ENCODE assay signal across 8 cellular contexts in genomic region chr10:80443531-80443974, GRCh38. TPM values are rescaled to one million over a fixed set of nuclear protein-coding genes. Genes with fewer than 3 reads are reported as not detected.
A peak's percentile ranks its signal among the peaks of the same experiment; 100 is the strongest.
DNase-seq lines count a peak whose midpoint lies in the region; ATAC-seq, FAIRE-seq and TF ChIP-seq lines count a peak whose summit lies in the region.

No MANE protein-coding gene starts in this region.

- H4K20me1 ChIP-seq in H1 (replicated peaks in 1 of 2; ENCODE audit: control insufficient read depth in 1 of 2, insufficient read depth in 2 of 2, low read length in 2 of 2) = no peaks in the 10 kb centered on the region

- in situ Hi-C loops in Panc1 (cut with HindIII; ENCODE audit: low pct_unique_long_range_greater_than_20kb, low sequenced_read_pairs) = no loop called here

- peak; percentile 45 to 54; a peak in 3 of 4 replicates for TF ChIP-seq RAD21 in H1 (IDR thresholded peaks at IDR 0.05 in 1 of 2, conservative IDR thresholded peaks at IDR 0.05 in 1 of 2; ENCODE audit: low read depth in 2 of 2, low read length in 2 of 2)

- no peaks in the 10 kb centered on the region for H3K79me2 ChIP-seq in H1 (ENCODE audit: control insufficient read depth in 1 of 2, insufficient read depth in 2 of 2, low read length in 2 of 2)
- no peaks in the 10 kb centered on the region for H3K79me2 ChIP-seq in trophoblast cell (ENCODE audit: control insufficient read depth, insufficient read depth, low read length, poor library complexity)

- no peaks in the 10 kb centered on the region for H3K23me2 ChIP-seq in H1 (ENCODE audit: low read depth, low read length)

- H3K79me1 ChIP-seq in H1 (ENCODE audit: low read depth, low read length) (no peaks in the 10 kb centered on the region), trophoblast cell (ENCODE audit: low read length) (peaks cover 10% of the 10 kb centered on the region)

- BruUV-seq in Panc1 (replicated peaks; lab: Mats Ljungman, UMichigan) = no TSS peak

- CTCF ChIA-PET in Panc1 (lab: Charles Lee) (interaction anchor here (1.3 to 4.5 kb wide), 4 partner anchors 46 to 300 kb away, joined by 3 to 40 read pairs (median 5); no protein-coding TSS in a partner anchor), H1 (lab: Charles Lee; ENCODE audit: partially characterized antibody) (interaction anchor here (0.6 to 38.4 kb wide), 48 partner anchors 9 to 309 kb away, joined by 3 to 1263 read pairs (median 5); partner anchors contain the start of genes PRXL2A and SH2D4B)

- H2BK120ac ChIP-seq in H1 (replicated peaks; ENCODE audit: low read depth, low read length) (no peak overlapping the region), trophoblast cell (ENCODE audit: insufficient read depth, low read length, poor library complexity) (peak overlapping the region; percentile 69)

- H3K4ac ChIP-seq in H1 (replicated peaks; ENCODE audit: insufficient read length, low read depth, low read length) (no peak overlapping the region), trophoblast cell (ENCODE audit: low read depth, low read length) (no peak overlapping the region)

- POLR2A ChIA-PET in Panc1 (lab: Charles Lee) = no interaction called here
- POLR2A ChIA-PET in H1 (lab: Charles Lee; ENCODE audit: partially characterized antibody) = interaction anchor here (1.3 to 2.1 kb wide), 3 partner anchors 17 to 101 kb away, joined by 3 to 5 read pairs (median 4); no protein-coding TSS in a partner anchor

- no peak for TF ChIP-seq EP300 in H1 (IDR thresholded peaks at IDR 0.05; ENCODE audit: borderline replicate concordance in 1 of 2, low read depth in 2 of 2, low read length in 2 of 2)

- H3K14ac ChIP-seq in H1 (ENCODE audit: insufficient read length) (no peak overlapping the region), trophoblast cell (ENCODE audit: low read length) (peak overlapping the region; percentile 45)

- H3K27me3 ChIP-seq in Panc1 (ENCODE audit: control insufficient read depth, insufficient read depth, low read length) = no peaks in the 10 kb centered on the region
- H3K27me3 ChIP-seq in H1 (replicated peaks in 1 of 4; ENCODE audit: control insufficient read depth in 3 of 4, extremely low read depth in 1 of 4, insufficient read depth in 3 of 4, low read length in 3 of 4) = no peaks in the 10 kb centered on the region
- no peaks in the 10 kb centered on the region for H3K27me3 ChIP-seq in trophoblast cell (ENCODE audit: insufficient read depth, low read length)

- H4K91ac ChIP-seq in H1 (replicated peaks; ENCODE audit: insufficient read length, low read length) (no peak overlapping the region), trophoblast cell (ENCODE audit: low read depth, low read length) (peak overlapping the region; percentile 63)

- FAIRE-seq in H1 (lab: Jason Lieb, UNC) = no peak
- FAIRE-seq in GM12892 (lab: Jason Lieb, UNC) = no peak

- H3K27ac ChIP-seq in Panc1 (ENCODE audit: low read length) (no peak overlapping the region), H1 (ENCODE audit: low read depth, low read length) (no peak overlapping the region), trophoblast cell (ENCODE audit: low read depth, low read length) (peak overlapping the region; percentile 71)

- H3K9me3 ChIP-seq in Panc1 (ENCODE audit: control insufficient read depth, insufficient read depth, low read depth, low read length) = no peaks in the 10 kb centered on the region
- no peaks in the 10 kb centered on the region for H3K9me3 ChIP-seq in H1 (ENCODE audit: insufficient read depth in 2 of 2, low read depth in 1 of 2, low read length in 1 of 2)
- H3K9me3 ChIP-seq in trophoblast cell (ENCODE audit: insufficient read depth, low read depth, low read length) = no peaks in the 10 kb centered on the region

- H3K56ac ChIP-seq in H1 (replicated peaks; ENCODE audit: insufficient read length, low read depth, low read length) = no peak overlapping the region

- H2AFZ ChIP-seq in H1 (ENCODE audit: low read length) (no peak overlapping the region), trophoblast cell (ENCODE audit: insufficient read depth, low read length, poor library complexity) (no peak overlapping the region)

- H3K4me3 ChIP-seq in Panc1 (ENCODE audit: low read depth in 2 of 2, low read length in 2 of 2) = no peak overlapping the region
- no peak overlapping the region for H3K4me3 ChIP-seq in H1 (ENCODE audit: extremely low read depth in 1 of 4, insufficient read depth in 2 of 4, low read depth in 3 of 4, low read length in 4 of 4)
- H3K4me3 ChIP-seq in trophoblast cell (ENCODE audit: low read depth, low read length) = no peak overlapping the region

- H3K4me1 ChIP-seq in Panc1 (ENCODE audit: control insufficient read depth, insufficient read depth, low read length) (no peaks in the 10 kb centered on the region; the same call in 1 of the 2 replicates), H1 (replicated peaks in 1 of 4; ENCODE audit: control insufficient read depth in 3 of 4, insufficient read depth in 4 of 4, low read length in 3 of 4) (peaks cover 0 to 3% (median 0%) of the 10 kb centered on the region in 4 experiments; a peak in 1 of 7 replicates), trophoblast cell (ENCODE audit: control insufficient read depth in 1 of 2, insufficient read depth in 2 of 2, low read length in 2 of 2) (peaks cover 20 to 29% of the 10 kb centered on the region in 2 experiments)

- 69% methylated on average over 6 of the region's 6 CpGs; no CpG with 5 or more reads in 1 of the 2 experiments for WGBS in H1 (ENCODE audit: extremely low coverage in 1 of 2, insufficient coverage in 1 of 2, insufficient read length in 1 of 2, insufficient replicate concordance in 2 of 2, low coverage in 1 of 2, low lambda C conversion rate in 2 of 2, missing lambda C conversion rate in 1 of 2), 2 experiments
- WGBS in trophoblast cell (ENCODE audit: extremely low coverage, insufficient coverage, insufficient read length) = no CpG with 5 or more reads among the region's 6 CpGs

- H3K9ac ChIP-seq in H1 (replicated peaks in 1 of 4; ENCODE audit: extremely low read depth in 1 of 4, low read depth in 3 of 4, low read length in 3 of 4) (no peak overlapping the region), trophoblast cell (ENCODE audit: low read length) (no peak overlapping the region)

- TF ChIP-seq POLR2A in H1 (IDR thresholded peaks at IDR 0.05; ENCODE audit: control extremely low read depth in 1 of 2, low read depth in 2 of 2, low read length in 2 of 2) (no peak), GM12892 (IDR thresholded peaks at IDR 0.05; ENCODE audit: low read depth, low read length) (no peak)

- no peak overlapping the region for H4K5ac ChIP-seq in H1 (ENCODE audit: insufficient read length, low read depth, low read length)

- H4K8ac ChIP-seq in H1 (ENCODE audit: extremely low read depth, insufficient read depth, low read length) (no peak overlapping the region), trophoblast cell (ENCODE audit: low read depth, low read length) (peak overlapping the region; percentile 35)

- ATAC-seq in HG02943 (IDR thresholded peaks at IDR 0.05; ENCODE audit: low read depth, unreplicated experiment) (peak; percentile 57), Panc1 (peak; percentile 75)

- DNase-seq in GM10266 (ENCODE audit: extremely low spot score) (peak; percentile 47), Panc1 (ENCODE audit: low read depth, low spot score) (no peak), H1 (ENCODE audit: low read depth in 1 of 2, low spot score in 2 of 2) (no peak), trophoblast cell (peak; percentile 79 to 80), hepatic stellate cell (ENCODE audit: low spot score) (no peak), NCI-H510A (lab: John Stamatoyannopoulos, UW) (no peak), GM12892 (ENCODE audit: insufficient read length) (no peak)

- no peak overlapping the region for H4K12ac ChIP-seq in trophoblast cell (ENCODE audit: low read depth, low read length)

- intact Hi-C loops in Panc1 (cut with micrococcal nuclease; ENCODE audit: unreplicated experiment) = loop anchor here (5.0 to 10.0 kb wide), 2 partner anchors 61 to 221 kb away; no protein-coding TSS in a partner anchor

- no peak overlapping the region for H3K23ac ChIP-seq in H1 (ENCODE audit: insufficient read length)
- no peak overlapping the region for H3K23ac ChIP-seq in trophoblast cell (ENCODE audit: low read length)

- H2BK12ac ChIP-seq in H1 (ENCODE audit: low read depth, low read length) = no peak overlapping the region
- H2BK12ac ChIP-seq in trophoblast cell (ENCODE audit: low read length) = peak overlapping the region; percentile 89

- H3K18ac ChIP-seq in H1 (ENCODE audit: extremely low read depth, low read length) = no peak overlapping the region
- H3K18ac ChIP-seq in trophoblast cell (ENCODE audit: low read length) = peak overlapping the region; percentile 62

- no peak overlapping the region for H3K4me2 ChIP-seq in H1 (ENCODE audit: insufficient read depth in 1 of 2, low read depth in 2 of 2, low read length in 2 of 2)
- no peak overlapping the region for H3K4me2 ChIP-seq in trophoblast cell (ENCODE audit: low read length)

- H2BK5ac ChIP-seq in H1 (ENCODE audit: low read depth, low read length) = no peak overlapping the region
- H2BK5ac ChIP-seq in trophoblast cell (ENCODE audit: low read depth, low read length, poor library complexity) = no peak overlapping the region

- no peak overlapping the region for H2BK20ac ChIP-seq in H1 (ENCODE audit: low read length)

- H2BK15ac ChIP-seq in H1 (ENCODE audit: low read length) = no peak overlapping the region

- TF ChIP-seq CTCF in GM10266 (IDR thresholded peaks at IDR 0.05; ENCODE audit: control insufficient read depth, insufficient read depth, low read depth, missing control alignments) (peak; percentile 51), Panc1 (IDR thresholded peaks at IDR 0.05) (peak; percentile 63), H1 (IDR thresholded peaks at IDR 0.05; ENCODE audit: control extremely low read depth in 1 of 3, insufficient read depth in 1 of 3, low read depth in 1 of 3, low read length in 3 of 3) (peak; percentile 48 to 57 (median 57))

- no peak overlapping the region for H2AK5ac ChIP-seq in H1 (ENCODE audit: low read depth, low read length)
- peak overlapping the region; percentile 42 for H2AK5ac ChIP-seq in trophoblast cell (ENCODE audit: low read length)

- H3K36me3 ChIP-seq in Panc1 (ENCODE audit: control insufficient read depth, insufficient read depth, low read length) = no peaks in the 10 kb centered on the region
- H3K36me3 ChIP-seq in H1 (ENCODE audit: control insufficient read depth in 2 of 4, insufficient read depth in 4 of 4, low read length in 3 of 4) = no peaks in the 10 kb centered on the region; a peak in 1 of 8 replicates
- no peaks in the 10 kb centered on the region for H3K36me3 ChIP-seq in trophoblast cell (ENCODE audit: control insufficient read depth in 1 of 2, insufficient read depth in 2 of 2, low read length in 2 of 2)

RNA-seq across cellular contexts. Expression of gene TSPAN14, which starts 10.6 kb away (rescaled TPM):
- 39.0 TPM for total RNA-seq in Panc1 (2021; ENCODE audit: unreplicated experiment)
- 48.4 TPM for polyA plus RNA-seq in Panc1 (2012; ENCODE audit: insufficient read length)
- 57.8 and 57.9 TPM in 2 replicates for total RNA-seq in H1 (2021; fragmentation: NEBNext Ultra II Directional; extraction: Animal tissue kit (Norgen Biotek cat#: 25700))
- polyA plus RNA-seq in H1 (2011; rRNA removed) = 47.4 and 54.7 TPM in 2 replicates
- 38.1 TPM for polyA plus RNA-seq in H1 (2011; cell fraction: cytosol; rRNA removed)
- 50.9 TPM for polyA plus RNA-seq in H1 (2011; cell fraction: nucleus; rRNA removed)
- 43.5 to 60.8 TPM (median 54.3 TPM) in 4 replicates for polyA plus RNA-seq in H1 (2012, experiment 1 of 2)
- polyA plus RNA-seq in H1 (2012, experiment 2 of 2) = 45.7 TPM
- polyA plus RNA-seq in H1 (2013, experiment 1 of 2) = 39.1 TPM
- polyA plus RNA-seq in H1 (2013, experiment 2 of 2) = 41.9 TPM
- polyA minus RNA-seq in H1 (2011; rRNA and poly(A)+ RNA removed) = 35.5 and 41.7 TPM in 2 replicates
- polyA minus RNA-seq in H1 (2011; cell fraction: cytosol; rRNA and poly(A)+ RNA removed) = 29.9 TPM
- 26.0 TPM for polyA minus RNA-seq in H1 (2011; cell fraction: nucleus; rRNA and poly(A)+ RNA removed)
- polyA plus RNA-seq in trophoblast cell (2013) = 77.2 and 78.0 TPM in 2 replicates
- 12.1 TPM for polyA plus RNA-seq in GM12892 (2012; ENCODE audit: missing spikeins)

RNA-seq across cellular contexts. Expression of gene PRXL2A, which starts 35.2 kb away (rescaled TPM):
- total RNA-seq in Panc1 (2021; ENCODE audit: unreplicated experiment) = 89.0 TPM
- polyA plus RNA-seq in Panc1 (2012; ENCODE audit: insufficient read length) = 57.3 TPM
- 58.3 and 60.1 TPM in 2 replicates for total RNA-seq in H1 (2021; fragmentation: NEBNext Ultra II Directional; extraction: Animal tissue kit (Norgen Biotek cat#: 25700))
- 9.7 and 13.4 TPM in 2 replicates for polyA plus RNA-seq in H1 (2011; rRNA removed)
- polyA plus RNA-seq in H1 (2011; cell fraction: cytosol; rRNA removed) = 24.7 TPM
- polyA plus RNA-seq in H1 (2011; cell fraction: nucleus; rRNA removed) = 12.5 TPM
- polyA plus RNA-seq in H1 (2012, experiment 1 of 2) = 36.0 to 47.0 TPM (median 41.3 TPM) in 4 replicates
- polyA plus RNA-seq in H1 (2012, experiment 2 of 2) = 12.7 TPM
- polyA plus RNA-seq in H1 (2013, experiment 1 of 2) = 48.4 TPM
- 52.5 TPM for polyA plus RNA-seq in H1 (2013, experiment 2 of 2)
- 10.4 and 12.3 TPM in 2 replicates for polyA minus RNA-seq in H1 (2011; rRNA and poly(A)+ RNA removed)
- polyA minus RNA-seq in H1 (2011; cell fraction: cytosol; rRNA and poly(A)+ RNA removed) = 9.0 TPM
- 12.0 TPM for polyA minus RNA-seq in H1 (2011; cell fraction: nucleus; rRNA and poly(A)+ RNA removed)
- 41.6 and 43.8 TPM in 2 replicates for polyA plus RNA-seq in trophoblast cell (2013)
- polyA plus RNA-seq in GM12892 (2012; ENCODE audit: missing spikeins) = 25.5 TPM

Comparison
In these comparisons a context has a peak if more than half of its experiments do, and no peak if none do; other contexts are left out.
1. DNase-seq: peak in GM10266 (single experiment) and trophoblast cell (2 of 2); none in Panc1 (single experiment), H1 (0 of 2), hepatic stellate cell (single experiment), NCI-H510A (single experiment) and GM12892 (single experiment).
2. Peak in every context shown above with its lines, with median percentiles within 50 percentile points of each other: CTCF ChIP-seq.